ENCODE assay signal across 1 cellular context in the genomic region with DNA sequence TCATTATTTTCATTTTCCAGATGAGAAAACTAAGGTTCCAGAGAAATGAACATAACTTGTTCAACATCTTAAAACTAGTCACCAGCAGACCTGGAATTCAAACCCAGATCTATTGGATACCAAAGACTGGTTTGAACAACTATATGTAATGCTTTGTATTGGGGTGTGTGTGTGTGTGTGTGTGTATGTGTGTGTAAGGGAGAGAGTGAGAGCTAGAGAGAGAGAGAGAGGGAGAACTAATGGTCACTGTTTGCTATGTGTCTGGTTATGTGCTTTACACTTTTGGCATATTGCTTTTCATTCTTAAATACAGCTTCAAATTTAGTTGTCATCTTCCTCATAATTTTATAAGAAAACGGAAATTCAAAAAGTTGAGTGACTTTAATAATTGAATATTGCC.
TF ChIP-seq lines count a peak whose summit lies in the region.

No MANE protein-coding gene starts in this region.

TF ChIP-seq in GM23338, 12 proteins besides CTCF, POLR2A, EP300 and RAD21 (continued from another document):
- TF ChIP-seq ZNF462 (CRISPR knock-in tag; IDR thresholded peaks at IDR 0.05) (no peak), ZNF114 (CRISPR knock-in tag; IDR thresholded peaks at IDR 0.05) (no peak), CREB1 (CRISPR knock-in tag; IDR thresholded peaks at IDR 0.05; ENCODE audit: low read depth) (no peak), STAT1 (IDR thresholded peaks at IDR 0.05; ENCODE audit: unreplicated experiment) (no peak)
- TF ChIP-seq, protein P1, sequence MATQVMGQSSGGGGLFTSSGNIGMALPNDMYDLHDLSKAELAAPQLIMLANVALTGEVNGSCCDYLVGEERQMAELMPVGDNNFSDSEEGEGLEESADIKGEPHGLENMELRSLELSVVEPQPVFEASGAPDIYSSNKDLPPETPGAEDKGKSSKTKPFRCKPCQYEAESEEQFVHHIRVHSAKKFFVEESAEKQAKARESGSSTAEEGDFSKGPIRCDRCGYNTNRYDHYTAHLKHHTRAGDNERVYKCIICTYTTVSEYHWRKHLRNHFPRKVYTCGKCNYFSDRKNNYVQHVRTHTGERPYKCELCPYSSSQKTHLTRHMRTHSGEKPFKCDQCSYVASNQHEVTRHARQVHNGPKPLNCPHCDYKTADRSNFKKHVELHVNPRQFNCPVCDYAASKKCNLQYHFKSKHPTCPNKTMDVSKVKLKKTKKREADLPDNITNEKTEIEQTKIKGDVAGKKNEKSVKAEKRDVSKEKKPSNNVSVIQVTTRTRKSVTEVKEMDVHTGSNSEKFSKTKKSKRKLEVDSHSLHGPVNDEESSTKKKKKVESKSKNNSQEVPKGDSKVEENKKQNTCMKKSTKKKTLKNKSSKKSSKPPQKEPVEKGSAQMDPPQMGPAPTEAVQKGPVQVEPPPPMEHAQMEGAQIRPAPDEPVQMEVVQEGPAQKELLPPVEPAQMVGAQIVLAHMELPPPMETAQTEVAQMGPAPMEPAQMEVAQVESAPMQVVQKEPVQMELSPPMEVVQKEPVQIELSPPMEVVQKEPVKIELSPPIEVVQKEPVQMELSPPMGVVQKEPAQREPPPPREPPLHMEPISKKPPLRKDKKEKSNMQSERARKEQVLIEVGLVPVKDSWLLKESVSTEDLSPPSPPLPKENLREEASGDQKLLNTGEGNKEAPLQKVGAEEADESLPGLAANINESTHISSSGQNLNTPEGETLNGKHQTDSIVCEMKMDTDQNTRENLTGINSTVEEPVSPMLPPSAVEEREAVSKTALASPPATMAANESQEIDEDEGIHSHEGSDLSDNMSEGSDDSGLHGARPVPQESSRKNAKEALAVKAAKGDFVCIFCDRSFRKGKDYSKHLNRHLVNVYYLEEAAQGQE (IDR thresholded peaks at IDR 0.05; ENCODE audit: unreplicated experiment) = no peak
